8 cellular contexts compared by ENCODE assay signal in genomic region chr1:54407201-54407956, GRCh38. TPM values are rescaled to one million over a fixed set of nuclear protein-coding genes. Genes with fewer than 3 reads are reported as not detected.
DNase-seq lines count a peak whose midpoint lies in the region; ATAC-seq, FAIRE-seq and TF ChIP-seq lines count a peak whose summit lies in the region.

No MANE protein-coding gene starts in this region.

- H3K9me3 ChIP-seq in small intestine (ENCODE audit: control insufficient read depth, low read depth): no peaks in the 10 kb centered on the region

- peak overlapping the region; percentile 90 for H3K4me3 ChIP-seq in GM12875 (ENCODE audit: low read depth, low read length)
- H3K4me3 ChIP-seq in small intestine (ENCODE audit: low read depth in 1 of 2, low read length in 2 of 2): peak overlapping the region; percentile 66 to 83

- 0 to 1% (median 0%) methylated on average over 24 of the region's 24 CpGs for WGBS in small intestine, 3 donors

- peak; percentile 84 for DNase-seq in NCI-H460 (ENCODE audit: extremely low read depth, low read depth)
- DNase-seq in activated CD4-positive, CD25-positive, alpha-beta regulatory T cell treated with anti-CD3 and anti-CD28 coated beads, Interleukin-2, amount 50 U/mL, for 72 hours: peak; percentile 37
- peak; percentile 95 for DNase-seq in small intestine

- H3K27me3 ChIP-seq in small intestine (ENCODE audit: control insufficient read depth in 2 of 2, insufficient read depth in 2 of 2, low read length in 2 of 2): no peaks in the 10 kb centered on the region

- peaks cover 0 to 4% of the 10 kb centered on the region in 2 donors for H3K36me3 ChIP-seq in small intestine (ENCODE audit: control insufficient read depth in 2 of 2, insufficient read depth in 2 of 2, low read length in 2 of 2)

- FAIRE-seq in islet of Langerhans (lab: Jason Lieb, UNC) (peak; percentile 99), small intestine (lab: Jason Lieb, UNC) (no peak)

- TF ChIP-seq CTCF in GM12875 (IDR thresholded peaks at IDR 0.05; ENCODE audit: borderline replicate concordance, insufficient read depth, low read depth, low read length): no peak

- peak overlapping the region; percentile 91 for H3K27ac ChIP-seq in cingulate gyrus (ENCODE audit: low read depth, low read length)
- H3K27ac ChIP-seq in small intestine (ENCODE audit: low read depth in 1 of 2, low read length in 1 of 2): peak overlapping the region; percentile 70 to 94

- H3K4me1 ChIP-seq in small intestine (ENCODE audit: control insufficient read depth in 2 of 2, insufficient read depth in 1 of 2, low read depth in 1 of 2, low read length in 1 of 2): peaks cover 17 to 40% of the 10 kb centered on the region in 2 donors

- ATAC-seq in HG03342 (IDR thresholded peaks at IDR 0.05; ENCODE audit: unreplicated experiment) (peak; percentile 29), GM19328 (IDR thresholded peaks at IDR 0.05; ENCODE audit: unreplicated experiment) (no peak)

RNA-seq across cellular contexts. Expression of gene SSBP3, which starts 1.2 kb away (rescaled TPM):
- total RNA-seq in NCI-H460 (2014; rRNA removed; shearing (Covaris generic)): 3.0 and 3.1 TPM in 2 replicates
- polyA plus RNA-seq in NCI-H460 (2014; cell fraction: nucleus; rRNA removed): 4.2 and 4.6 TPM in 2 replicates
- polyA plus RNA-seq in small intestine: 10 to 100 TPM; 24.2 to 38.7 (median 25.7) TPM

Comparison
In these comparisons a context has a peak if more than half of its experiments do, and no peak if none do; other contexts are left out.
1. DNase-seq: peak in every context shown above with its lines; median percentile 95 in small intestine; 84 in NCI-H460; 37 in activated CD4-positive, CD25-positive, alpha-beta regulatory T cell treated with anti-CD3 and anti-CD28 coated beads, Interleukin-2, amount 50 U/mL, for 72 hours.